ENCODE assay signal across 8 cellular contexts in the genomic region with DNA sequence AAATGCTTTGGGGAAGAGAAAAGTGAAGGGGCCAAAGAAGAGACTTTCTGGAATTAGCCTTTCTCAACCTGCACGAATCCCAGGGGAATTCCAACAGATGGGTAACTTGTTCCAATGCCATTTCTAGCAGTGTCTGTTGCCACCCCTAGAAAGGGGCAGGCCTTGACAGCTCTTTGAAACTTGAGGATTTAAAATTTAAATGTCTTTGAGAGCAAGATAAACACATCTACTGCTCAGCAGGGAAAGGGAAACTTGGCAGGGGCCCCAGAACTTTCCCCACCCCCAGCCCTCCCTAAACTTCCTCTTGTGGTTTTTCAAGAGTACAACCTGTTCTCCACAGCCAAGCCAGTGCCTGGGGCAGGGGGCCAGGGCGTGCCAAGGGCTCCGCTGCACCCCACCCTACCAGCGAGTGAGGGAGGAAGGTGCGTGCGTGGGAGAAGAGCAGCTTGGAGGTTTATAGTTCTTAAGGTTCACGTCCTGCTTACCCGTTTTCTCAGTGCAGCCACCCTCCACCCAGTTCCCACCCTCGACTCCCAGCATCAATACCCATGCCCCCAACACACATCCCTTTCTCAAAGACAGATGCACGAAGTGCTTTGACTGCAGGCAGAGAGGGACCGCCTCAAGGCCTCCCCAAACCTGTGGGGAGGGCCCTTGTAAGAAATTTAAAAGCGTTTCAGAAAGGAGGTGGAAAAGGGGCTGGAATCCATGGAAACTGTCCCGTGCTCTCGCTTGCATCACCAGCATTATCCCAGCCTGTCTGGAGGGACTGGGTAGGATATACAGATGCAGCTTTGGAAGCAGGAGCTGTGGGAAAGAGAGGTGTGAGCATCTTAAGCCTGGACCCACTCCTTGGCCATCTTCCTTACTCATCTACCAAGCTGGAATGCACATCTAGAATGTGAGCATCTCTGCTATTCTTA. TPM values are rescaled to one million over a fixed set of nuclear protein-coding genes. Genes with fewer than 3 reads are reported as not detected.
DNase-seq lines count a peak whose midpoint lies in the region; ATAC-seq and TF ChIP-seq lines count a peak whose summit lies in the region.

No MANE protein-coding gene starts in this region.

- H3K9me3 ChIP-seq in colonic mucosa, result no peaks in the 10 kb centered on the region
- H3K9me3 ChIP-seq in right lobe of liver, result no peaks in the 10 kb centered on the region

- H3K27ac ChIP-seq in colonic mucosa, result peak overlapping the region; percentile 72
- peak overlapping the region; percentile 23 to 93 (median 72) for H3K27ac ChIP-seq in right lobe of liver

- TF ChIP-seq POLR2A in right lobe of liver (IDR thresholded peaks at IDR 0.05), result no peak

- H3K4me3 ChIP-seq in GM12865 (ENCODE audit: low read depth, low read length), result no peak overlapping the region
- no peak overlapping the region for H3K4me3 ChIP-seq in colonic mucosa
- H3K4me3 ChIP-seq in right lobe of liver, result peak overlapping the region in 2 of 3 donors; percentile 5 to 18

- peaks cover 83% of the 10 kb centered on the region for H3K4me1 Mint-ChIP-seq in activated CD4-positive, alpha-beta T cell treated with anti-CD3 and anti-CD28 coated beads, Interleukin-2, amount 10 ng/mL, durations not matched to agents 24 days and 14 days

- no peaks in the 10 kb centered on the region for H3K36me3 ChIP-seq in colonic mucosa
- no peaks in the 10 kb centered on the region for H3K36me3 ChIP-seq in right lobe of liver

- H3K4me3 Mint-ChIP-seq in activated CD4-positive, alpha-beta T cell treated with anti-CD3 and anti-CD28 coated beads, Interleukin-2, amount 10 ng/mL, durations not matched to agents 24 days and 14 days, result peak overlapping the region; percentile 98

- TF ChIP-seq CTCF in GM12865 (IDR thresholded peaks at IDR 0.05; ENCODE audit: insufficient read depth, low read depth, low read length, missing control alignments) (no peak), colonic mucosa (IDR thresholded peaks at IDR 0.05) (no peak), right lobe of liver (IDR thresholded peaks at IDR 0.05) (no peak)

- intact Hi-C loops in activated CD4-positive, alpha-beta T cell treated with anti-CD3 and anti-CD28 coated beads, Interleukin-2, amount 10 ng/mL, durations not matched to agents 24 days and 14 days (cut with micrococcal nuclease), result loop anchor here (2.0 kb wide), 1 partner anchor 151 kb away; a partner anchor contains a TSS
- intact Hi-C loops in colonic mucosa (cut with DNase I) (loop anchor here (2.0 kb wide), 1 partner anchor 265 kb away; a partner anchor contains a TSS), right lobe of liver (cut with DNase I) (loop anchor here in 1 of 2 donors (10.0 kb wide), 2 partner anchors 111 to 261 kb away; a partner anchor contains a TSS)

- H3K27me3 ChIP-seq in colonic mucosa (no peaks in the 10 kb centered on the region), right lobe of liver (no peaks in the 10 kb centered on the region)

- DNase-seq in GM12865 (ENCODE audit: low read depth), result peak; percentile 66
- peak; percentile 80 for DNase-seq in NCI-H2107 treated with DMSO at 0.1 percent for 48 hours (lab: John Stamatoyannopoulos, UW; ENCODE audit: unreplicated experiment)
- DNase-seq in activated CD4-positive, alpha-beta T cell treated with anti-CD3 and anti-CD28 coated beads, Interleukin-2, amount 10 ng/mL, durations not matched to agents 24 days and 14 days, result peak; percentile 90
- peak; percentile 91 for DNase-seq in colonic mucosa
- peak; percentile 83 to 88 (median 83) for DNase-seq in right lobe of liver
- DNase-seq in stimulated activated CD8-positive, alpha-beta memory T cell treated with anti-CD3 and anti-CD28 coated beads, Interleukin-12 subunit alpha, Interleukin-12 subunit beta, amount 100 ng/mL, for 1 hour (ENCODE audit: low read depth), result peak; percentile 64
- no peak for DNase-seq in NCI-H526 treated with DMSO at 0.1 percent for 48 hours (lab: John Stamatoyannopoulos, UW)

- H3K27me3 Mint-ChIP-seq in activated CD4-positive, alpha-beta T cell treated with anti-CD3 and anti-CD28 coated beads, Interleukin-2, amount 10 ng/mL, durations not matched to agents 24 days and 14 days, result no peaks in the 10 kb centered on the region

- H3K9me3 Mint-ChIP-seq in activated CD4-positive, alpha-beta T cell treated with anti-CD3 and anti-CD28 coated beads, Interleukin-2, amount 10 ng/mL, durations not matched to agents 24 days and 14 days, result no peaks in the 10 kb centered on the region

- H3K36me3 Mint-ChIP-seq in activated CD4-positive, alpha-beta T cell treated with anti-CD3 and anti-CD28 coated beads, Interleukin-2, amount 10 ng/mL, durations not matched to agents 24 days and 14 days (ENCODE audit: low read depth), result peaks cover 15% of the 10 kb centered on the region

- ATAC-seq in right lobe of liver (peak; percentile 42 to 62 (median 48)), GM18519 (IDR thresholded peaks at IDR 0.05; ENCODE audit: low FRiP score, unreplicated experiment) (no peak)

- H3K9ac ChIP-seq in colonic mucosa (ENCODE audit: low read depth in 2 of 2, low read length in 2 of 2), result peak overlapping the region; percentile 1 to 60

- 20% methylated on average over 14 of the region's 14 CpGs for WGBS in right lobe of liver (ENCODE audit: insufficient coverage, low coverage, low lambda C conversion rate, missing lambda C conversion rate)

- H3K4me1 ChIP-seq in colonic mucosa (peaks cover 27% of the 10 kb centered on the region), right lobe of liver (peaks cover 0 to 32% (median 11%) of the 10 kb centered on the region in 4 donors)

- H3K27ac Mint-ChIP-seq in activated CD4-positive, alpha-beta T cell treated with anti-CD3 and anti-CD28 coated beads, Interleukin-2, amount 10 ng/mL, durations not matched to agents 24 days and 14 days, result peak overlapping the region; percentile 77

RNA-seq across cellular contexts. Expression of a gene that starts 4.5 kb away (rescaled TPM):
- total RNA-seq in activated CD4-positive, alpha-beta T cell treated with anti-CD3 and anti-CD28 coated beads, Interleukin-2, amount 10 ng/mL, durations not matched to agents 24 days and 14 days, result 38.1 and 38.7 TPM in 2 replicates
- 10 to 100 TPM; 20.5 to 21.2 TPM for total RNA-seq in colonic mucosa
- 10 to 100 TPM in 4 of 6 experiments, 1 to 10 TPM in 2; 6.7 to 14.7 (median 11.9) TPM for total RNA-seq in right lobe of liver

Comparison
In these comparisons a context has a peak if more than half of its experiments do, and no peak if none do; other contexts are left out.
1. H3K4me3 ChIP-seq: peak in right lobe of liver (2 of 3); none in GM12865 (single experiment) and colonic mucosa (single experiment).